Comparison of ENCODE assay signal across 15 cellular contexts in genomic region chr3:115160295-115160694, GRCh38. TPM values are rescaled to one million over a fixed set of nuclear protein-coding genes. Genes with fewer than 3 reads are reported as not detected.
DNase-seq lines count a peak whose midpoint lies in the region; ATAC-seq lines count a peak whose summit lies in the region.
"Had no signal": no experiment of that assay in that cellular context is flagged by ENCODE, and none has a peak within 500 bp of the region (broad histone marks: within the 10 kb centered on the region; RNA-seq: fewer than 3 reads in every experiment).

No MANE protein-coding gene starts in this region.

- ATAC-seq in GM18867 (IDR thresholded peaks at IDR 0.05; ENCODE audit: unreplicated experiment) (peak; percentile 100), GM21447 (IDR thresholded peaks at IDR 0.05; ENCODE audit: unreplicated experiment) (peak; percentile 100), HG03060 (IDR thresholded peaks at IDR 0.05; ENCODE audit: low read depth, unreplicated experiment) (peak; percentile 100)
- ATAC-seq in activated T-helper 17 cell treated with anti-CD3 and anti-CD28 coated beads, Interleukin-2, amount 50 U/mL, for 72 hours (replicated peaks) = peak; percentile 34

- H3K27me3 Mint-ChIP-seq in activated T-helper 17 cell treated with anti-CD3 and anti-CD28 coated beads, Interleukin-2, amount 50 U/mL, for 72 hours = no peaks in the 10 kb centered on the region
- H3K27me3 Mint-ChIP-seq: memory B cell had no signal

- H3K27ac Mint-ChIP-seq in activated T-helper 17 cell treated with anti-CD3 and anti-CD28 coated beads, Interleukin-2, amount 50 U/mL, for 72 hours = no peak overlapping the region
- H3K27ac Mint-ChIP-seq: memory B cell had no signal

- no peak overlapping the region for H3K4me3 Mint-ChIP-seq in activated T-helper 17 cell treated with anti-CD3 and anti-CD28 coated beads, Interleukin-2, amount 50 U/mL, for 72 hours
- H3K4me3 Mint-ChIP-seq: memory B cell had no signal

- peaks cover 19% of the 10 kb centered on the region for H3K4me1 Mint-ChIP-seq in activated T-helper 17 cell treated with anti-CD3 and anti-CD28 coated beads, Interleukin-2, amount 50 U/mL, for 72 hours

- no peaks in the 10 kb centered on the region for H3K36me3 Mint-ChIP-seq in activated T-helper 17 cell treated with anti-CD3 and anti-CD28 coated beads, Interleukin-2, amount 50 U/mL, for 72 hours (ENCODE audit: low read depth)

- peaks cover 3% of the 10 kb centered on the region for H3K9me3 Mint-ChIP-seq in activated T-helper 17 cell treated with anti-CD3 and anti-CD28 coated beads, Interleukin-2, amount 50 U/mL, for 72 hours
- H3K9me3 Mint-ChIP-seq: memory B cell had no signal

- no peak for DNase-seq in DMS79 (lab: John Stamatoyannopoulos, UW)
- no peak for DNase-seq in CD1c-positive myeloid dendritic cell (ENCODE audit: extremely low spot score)
- no peak for DNase-seq in T-helper 2 cell
- no peak for DNase-seq in KG1 (lab: John Stamatoyannopoulos, UW)
- DNase-seq: activated CD4-positive, alpha-beta T cell treated with anti-CD3 and anti-CD28 coated beads, Interleukin-2, amount 50 U/mL, for 4 hours; adrenal gland; glutamatergic neuron; GM23248; NCI-H510A; retina had no signal

RNA-seq across cellular contexts. Expression of gene ZBTB20, which starts 13.2 kb away (rescaled TPM):
- 10 to 100 TPM in 1 of 2 donors, 1 to 10 TPM in 1; 5.7 to 17.7 TPM for total RNA-seq in activated T-helper 17 cell treated with anti-CD3 and anti-CD28 coated beads, Interleukin-2, amount 50 U/mL, for 72 hours

Comparison
In these comparisons a context has a peak if more than half of its experiments do, and no peak if none do; other contexts are left out.
1. ATAC-seq: peak in every context shown above with its lines; median percentile 100 in GM18867; 100 in GM21447; 100 in HG03060; 34 in activated T-helper 17 cell treated with anti-CD3 and anti-CD28 coated beads, Interleukin-2, amount 50 U/mL, for 72 hours.